20 cellular contexts compared by ENCODE assay signal in the genomic region with DNA sequence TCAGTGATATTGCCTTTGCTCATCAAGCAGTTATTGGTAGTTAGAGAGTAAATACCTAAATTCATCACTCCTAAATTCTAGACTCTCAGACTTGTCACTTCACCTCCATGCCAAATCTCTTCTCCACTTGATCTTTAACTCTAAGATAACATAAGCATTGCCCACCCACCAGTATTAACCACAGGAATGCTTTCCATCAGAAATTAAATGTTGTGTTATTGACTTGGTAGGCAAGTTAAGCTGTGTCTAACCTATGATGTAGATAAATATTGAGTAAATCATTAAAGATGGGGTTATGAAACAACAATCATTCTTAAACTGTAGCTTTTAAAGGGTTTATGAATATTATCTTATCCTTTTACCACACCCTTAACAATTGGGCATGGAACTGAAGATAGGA.
DNase-seq lines count a peak whose midpoint lies in the region; ATAC-seq, FAIRE-seq and TF ChIP-seq lines count a peak whose summit lies in the region.
"Had no signal": no experiment of that assay in that cellular context is flagged by ENCODE, and none has a peak within 500 bp of the region (broad histone marks: within the 10 kb centered on the region; RNA-seq: fewer than 3 reads in every experiment).

No MANE protein-coding gene starts in this region.

- TF ChIP-seq RAD21 in GM12878 (IDR thresholded peaks at IDR 0.05; ENCODE audit: insufficient read depth, low read depth, low read length) = no peak

- DNase-seq in Caki2 (ENCODE audit: low read depth) = peak; percentile 10
- DNase-seq in GM19239 (ENCODE audit: insufficient read length, low spot score) = no peak
- no peak for DNase-seq in GM12878 (ENCODE audit: low read depth, low spot score)
- DNase-seq in stimulated activated naive B cell treated with anti-CD40 and anti-IgM and Interleukin-4, amounts not matched to agents 10 μg/mL and 1 μg/mL and 100 μg/mL, for 72 hours = no peak
- no peak for DNase-seq in ovary
- no peak for DNase-seq in NCI-H774 (lab: John Stamatoyannopoulos, UW)
- DNase-seq: CD8-positive, alpha-beta T cell; H7; MM.1S; NCI-H1048; NCI-H1436; NCI-H1930; NCI-H2227 treated with DMSO at 0.1 percent for 48 hours; NCI-H510A; SHP77 treated with DMSO at 0.1 percent for 48 hours; SW 1271 had no signal

- no peaks in the 10 kb centered on the region for H3K9me3 Mint-ChIP-seq in stimulated activated naive B cell treated with anti-CD40 and anti-IgM and Interleukin-4, amounts not matched to agents 10 μg/mL and 1 μg/mL and 100 μg/mL, for 72 hours
- H3K9me3 Mint-ChIP-seq: CD8-positive, alpha-beta T cell had no signal

- TF ChIP-seq EP300 in GM12878 (IDR thresholded peaks at IDR 0.05; ENCODE audit: borderline replicate concordance in 1 of 2, control insufficient read depth in 1 of 2, low read depth in 2 of 2, low read length in 2 of 2) (no peak), ovary (IDR thresholded peaks at IDR 0.05) (no peak)

- peak overlapping the region in 1 of 2 donors; percentile 9 for H3K4me3 Mint-ChIP-seq in stimulated activated naive B cell treated with anti-CD40 and anti-IgM and Interleukin-4, amounts not matched to agents 10 μg/mL and 1 μg/mL and 100 μg/mL, for 72 hours
- H3K4me3 Mint-ChIP-seq: CD8-positive, alpha-beta T cell had no signal

- H4K20me1 ChIP-seq in GM12878 (ENCODE audit: control insufficient read depth, insufficient read depth) = no peaks in the 10 kb centered on the region

- no peak overlapping the region for H3K9ac ChIP-seq in GM12878 (ENCODE audit: control insufficient read depth, insufficient read depth, low read length)

- FAIRE-seq in GM19239 (lab: Jason Lieb, UNC) (peak; percentile 88), GM12878 (lab: Jason Lieb, UNC) (no peak)
- FAIRE-seq: K562 had no signal

- no TSS peak for BruUV-seq in GM12878 (replicated peaks; lab: Mats Ljungman, UMichigan)

- H3K4me3 ChIP-seq in GM12878 = no peak overlapping the region
- H3K4me3 ChIP-seq in ovary = no peak overlapping the region
- H3K4me3 ChIP-seq: K562, SK-N-MC had no signal

- peaks cover 8 to 17% of the 10 kb centered on the region in 2 donors for H3K36me3 Mint-ChIP-seq in stimulated activated naive B cell treated with anti-CD40 and anti-IgM and Interleukin-4, amounts not matched to agents 10 μg/mL and 1 μg/mL and 100 μg/mL, for 72 hours

- H3K27me3 Mint-ChIP-seq in stimulated activated naive B cell treated with anti-CD40 and anti-IgM and Interleukin-4, amounts not matched to agents 10 μg/mL and 1 μg/mL and 100 μg/mL, for 72 hours = no peaks in the 10 kb centered on the region

- H3K36me3 ChIP-seq in GM12878 (ENCODE audit: control insufficient read depth in 2 of 2, insufficient read depth in 2 of 2, low read length in 1 of 2) = no peaks in the 10 kb centered on the region
- no peaks in the 10 kb centered on the region for H3K36me3 ChIP-seq in ovary

- POLR2A ChIA-PET in GM12878 (lab: Charles Lee) = interaction anchor here (0.9 to 1.0 kb wide), 2 partner anchors 10 to 39 kb away, joined by 3 read pairs; no protein-coding TSS in a partner anchor

- H3K27ac ChIP-seq in GM12878 (ENCODE audit: control insufficient read depth, insufficient read depth) = no peak overlapping the region
- no peak overlapping the region for H3K27ac ChIP-seq in ovary
- H3K27ac ChIP-seq: RWPE1, SK-N-MC had no signal

- H3K4me2 ChIP-seq in GM12878 (ENCODE audit: control insufficient read depth, insufficient read depth) = peak overlapping the region; percentile 47; the same call in 1 of the 2 replicates

- CTCF ChIA-PET in GM12878 (lab: Yijun Ruan, JAX) = interaction anchor here (0.9 to 7.3 kb wide), 7 partner anchors 12 to 65 kb away, joined by 3 to 61 read pairs (median 6); no protein-coding TSS in a partner anchor

- intact Hi-C loops in GM12878 (cut with micrococcal nuclease; ENCODE audit: unreplicated experiment) = no loop called here
- intact Hi-C loops in ovary (cut with DNase I) = no loop called here

- no peaks in the 10 kb centered on the region for H3K9me3 ChIP-seq in GM12878 (replicated peaks; ENCODE audit: control insufficient read depth, insufficient read depth, low read length)
- H3K9me3 ChIP-seq in ovary = no peaks in the 10 kb centered on the region

- no peaks in the 10 kb centered on the region for H3K27me3 ChIP-seq in GM12878 (replicated peaks in 1 of 2; ENCODE audit: control insufficient read depth in 2 of 2, insufficient read depth in 2 of 2, low read length in 1 of 2)
- H3K27me3 ChIP-seq in ovary = no peaks in the 10 kb centered on the region

- H2AFZ ChIP-seq in GM12878 (ENCODE audit: control insufficient read depth, low read depth, low read length) = no peak overlapping the region

- H3K4me1 Mint-ChIP-seq in stimulated activated naive B cell treated with anti-CD40 and anti-IgM and Interleukin-4, amounts not matched to agents 10 μg/mL and 1 μg/mL and 100 μg/mL, for 72 hours = peaks cover 40 to 72% of the 10 kb centered on the region in 2 donors

- TF ChIP-seq POLR2A in GM12878 (IDR thresholded peaks at IDR 0.05; ENCODE audit: low read depth, low read length) (no peak), ovary (IDR thresholded peaks at IDR 0.05) (no peak)

- RAD21 ChIA-PET in GM12878 (lab: Charles Lee; ENCODE audit: unreplicated experiment) = interaction anchor here (3.0 kb wide), 1 partner anchor 51 kb away, joined by 22 read pairs; no protein-coding TSS in a partner anchor

- no peaks in the 10 kb centered on the region; the same call in 1 of the 2 replicates for H3K79me2 ChIP-seq in GM12878 (ENCODE audit: control insufficient read depth, insufficient read depth, low read length)

- in situ Hi-C loops in Caki2 (cut with HindIII; ENCODE audit: low pct_unique_long_range_greater_than_20kb, low sequenced_read_pairs) (no loop called here), GM12878 (cut with MboI) (no loop called here)

- no peak for ATAC-seq in GM12878
- peak in 1 of 2 donors; percentile 6 for ATAC-seq in stimulated activated naive B cell treated with anti-CD40 and anti-IgM and Interleukin-4, amounts not matched to agents 10 μg/mL and 1 μg/mL and 100 μg/mL, for 72 hours (replicated peaks)
- ATAC-seq in GM18498 (IDR thresholded peaks at IDR 0.05; ENCODE audit: unreplicated experiment) = no peak
- ATAC-seq: CD8-positive, alpha-beta T cell; K562 had no signal

- TF ChIP-seq CTCF in GM12878 (IDR thresholded peaks at IDR 0.05 in 2 of 3, conservative IDR thresholded peaks at IDR 0.05 in 1 of 3; ENCODE audit: control insufficient read depth in 2 of 3, extremely low read depth in 1 of 3, insufficient read depth in 1 of 3, low read depth in 3 of 3, low read length in 3 of 3) (no peak), ovary (IDR thresholded peaks at IDR 0.05) (no peak)

- H3K27ac Mint-ChIP-seq in stimulated activated naive B cell treated with anti-CD40 and anti-IgM and Interleukin-4, amounts not matched to agents 10 μg/mL and 1 μg/mL and 100 μg/mL, for 72 hours = peak overlapping the region; percentile 48
- H3K27ac Mint-ChIP-seq: CD8-positive, alpha-beta T cell had no signal

- H3K4me1 ChIP-seq in GM12878 (ENCODE audit: control insufficient read depth, insufficient read depth, low read length) (peaks cover 27% of the 10 kb centered on the region), ovary (ENCODE audit: insufficient read depth) (no peaks in the 10 kb centered on the region)

- SMC1A ChIA-PET in GM12878 (lab: Charles Lee; ENCODE audit: uncharacterized antibody, unreplicated experiment) = interaction anchor here (1.3 to 3.9 kb wide), 7 partner anchors 11 to 52 kb away, joined by 4 to 25 read pairs (median 12); no protein-coding TSS in a partner anchor

TF ChIP-seq in GM12878, 131 proteins besides CTCF, POLR2A, EP300 and RAD21:
- TF ChIP-seq CBX3 (IDR thresholded peaks at IDR 0.05; ENCODE audit: borderline replicate concordance, low read depth) (no peak), RAD51 (IDR thresholded peaks at IDR 0.05) (no peak)
TF ChIP-seq in GM12878: peak in this region for 0.
